ENCODE assay signal across 1 cellular context in the genomic region with DNA sequence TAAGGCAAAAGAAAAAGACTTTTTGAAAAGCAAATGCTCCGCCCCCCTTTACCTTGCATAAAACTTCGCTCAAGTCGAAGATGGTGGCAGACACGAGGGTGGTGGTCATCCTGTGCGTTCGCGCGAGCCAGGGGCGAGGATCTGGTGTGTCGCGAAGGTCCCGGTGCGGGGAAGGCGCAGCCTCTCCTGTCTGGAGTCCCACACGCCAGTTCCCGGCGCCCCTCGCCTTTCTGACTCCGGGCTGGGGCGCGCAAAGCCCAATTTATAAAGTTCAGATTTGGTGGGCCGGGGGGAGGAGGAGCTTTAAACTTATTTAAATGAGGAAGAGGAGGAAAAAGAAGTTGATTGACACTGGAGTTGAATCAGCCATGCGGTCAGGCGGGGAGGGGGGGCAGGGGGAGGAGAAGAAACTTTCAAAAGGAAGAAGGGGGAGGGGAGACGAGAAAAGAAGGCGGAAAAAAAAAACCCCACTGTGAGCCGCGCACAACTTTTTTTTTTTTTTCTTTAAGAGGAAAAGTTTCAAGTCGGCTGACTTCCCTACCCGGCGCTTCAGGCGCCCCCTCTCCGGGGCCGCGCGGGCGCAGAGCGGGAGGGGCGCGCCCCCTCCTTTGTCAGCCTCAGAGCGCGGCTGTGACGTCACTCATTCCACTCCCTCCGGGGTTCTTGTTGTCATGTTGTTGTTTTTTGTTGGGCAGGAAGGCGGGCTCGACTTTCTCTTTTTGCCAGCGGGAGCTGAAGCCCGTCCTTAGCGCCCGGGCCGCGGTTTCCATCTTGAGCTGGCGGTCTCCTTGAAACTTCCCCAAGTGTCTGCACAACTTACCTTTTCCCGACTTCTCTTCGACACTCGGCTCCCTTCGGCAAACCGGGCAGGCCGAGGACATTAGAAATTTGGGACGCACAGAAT.
TF ChIP-seq lines count a peak whose summit lies in the region.

A gene with protein sequence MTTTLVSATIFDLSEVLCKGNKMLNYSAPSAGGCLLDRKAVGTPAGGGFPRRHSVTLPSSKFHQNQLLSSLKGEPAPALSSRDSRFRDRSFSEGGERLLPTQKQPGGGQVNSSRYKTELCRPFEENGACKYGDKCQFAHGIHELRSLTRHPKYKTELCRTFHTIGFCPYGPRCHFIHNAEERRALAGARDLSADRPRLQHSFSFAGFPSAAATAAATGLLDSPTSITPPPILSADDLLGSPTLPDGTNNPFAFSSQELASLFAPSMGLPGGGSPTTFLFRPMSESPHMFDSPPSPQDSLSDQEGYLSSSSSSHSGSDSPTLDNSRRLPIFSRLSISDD (minus strand): TSS at position 238 of the 904 bp plus-strand sequence. CDS start 129 bp downstream, at position 109.

TF ChIP-seq in HepG2, 621 proteins besides CTCF, POLR2A, EP300 and RAD21 (continued from another document and continues in another):
- TF ChIP-seq, protein P1, sequence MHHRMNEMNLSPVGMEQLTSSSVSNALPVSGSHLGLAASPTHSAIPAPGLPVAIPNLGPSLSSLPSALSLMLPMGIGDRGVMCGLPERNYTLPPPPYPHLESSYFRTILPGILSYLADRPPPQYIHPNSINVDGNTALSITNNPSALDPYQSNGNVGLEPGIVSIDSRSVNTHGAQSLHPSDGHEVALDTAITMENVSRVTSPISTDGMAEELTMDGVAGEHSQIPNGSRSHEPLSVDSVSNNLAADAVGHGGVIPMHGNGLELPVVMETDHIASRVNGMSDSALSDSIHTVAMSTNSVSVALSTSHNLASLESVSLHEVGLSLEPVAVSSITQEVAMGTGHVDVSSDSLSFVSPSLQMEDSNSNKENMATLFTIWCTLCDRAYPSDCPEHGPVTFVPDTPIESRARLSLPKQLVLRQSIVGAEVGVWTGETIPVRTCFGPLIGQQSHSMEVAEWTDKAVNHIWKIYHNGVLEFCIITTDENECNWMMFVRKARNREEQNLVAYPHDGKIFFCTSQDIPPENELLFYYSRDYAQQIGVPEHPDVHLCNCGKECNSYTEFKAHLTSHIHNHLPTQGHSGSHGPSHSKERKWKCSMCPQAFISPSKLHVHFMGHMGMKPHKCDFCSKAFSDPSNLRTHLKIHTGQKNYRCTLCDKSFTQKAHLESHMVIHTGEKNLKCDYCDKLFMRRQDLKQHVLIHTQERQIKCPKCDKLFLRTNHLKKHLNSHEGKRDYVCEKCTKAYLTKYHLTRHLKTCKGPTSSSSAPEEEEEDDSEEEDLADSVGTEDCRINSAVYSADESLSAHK (CRISPR knock-in tag; IDR thresholded peaks at IDR 0.05; ENCODE audit: borderline replicate concordance), result 0 out of 2 replicates have a peak, but pooled peaks have one; percentile 39
- TF ChIP-seq, protein P2, sequence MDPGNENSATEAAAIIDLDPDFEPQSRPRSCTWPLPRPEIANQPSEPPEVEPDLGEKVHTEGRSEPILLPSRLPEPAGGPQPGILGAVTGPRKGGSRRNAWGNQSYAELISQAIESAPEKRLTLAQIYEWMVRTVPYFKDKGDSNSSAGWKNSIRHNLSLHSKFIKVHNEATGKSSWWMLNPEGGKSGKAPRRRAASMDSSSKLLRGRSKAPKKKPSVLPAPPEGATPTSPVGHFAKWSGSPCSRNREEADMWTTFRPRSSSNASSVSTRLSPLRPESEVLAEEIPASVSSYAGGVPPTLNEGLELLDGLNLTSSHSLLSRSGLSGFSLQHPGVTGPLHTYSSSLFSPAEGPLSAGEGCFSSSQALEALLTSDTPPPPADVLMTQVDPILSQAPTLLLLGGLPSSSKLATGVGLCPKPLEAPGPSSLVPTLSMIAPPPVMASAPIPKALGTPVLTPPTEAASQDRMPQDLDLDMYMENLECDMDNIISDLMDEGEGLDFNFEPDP (CRISPR knock-in tag; conservative IDR thresholded peaks at IDR 0.05), result no peak
- peak; percentile 39; the same call in 1 of the 2 replicates for TF ChIP-seq NFIC (IDR thresholded peaks at IDR 0.05; ENCODE audit: low read length)
- TF ChIP-seq ZNF605 (CRISPR knock-in tag; IDR thresholded peaks at IDR 0.05), result peak; percentile 58
- no peak for TF ChIP-seq ZNF10 (CRISPR knock-in tag; IDR thresholded peaks at IDR 0.05; ENCODE audit: borderline replicate concordance, low read depth)
- TF ChIP-seq ZNF558 (CRISPR knock-in tag; IDR thresholded peaks at IDR 0.05; ENCODE audit: borderline replicate concordance), result peak; percentile 36; the same call in 1 of the 2 replicates
- peak; percentile 47; the same call in 1 of the 2 replicates for TF ChIP-seq GATAD2A (CRISPR knock-in tag; IDR thresholded peaks at IDR 0.05)
- TF ChIP-seq, protein P3, sequence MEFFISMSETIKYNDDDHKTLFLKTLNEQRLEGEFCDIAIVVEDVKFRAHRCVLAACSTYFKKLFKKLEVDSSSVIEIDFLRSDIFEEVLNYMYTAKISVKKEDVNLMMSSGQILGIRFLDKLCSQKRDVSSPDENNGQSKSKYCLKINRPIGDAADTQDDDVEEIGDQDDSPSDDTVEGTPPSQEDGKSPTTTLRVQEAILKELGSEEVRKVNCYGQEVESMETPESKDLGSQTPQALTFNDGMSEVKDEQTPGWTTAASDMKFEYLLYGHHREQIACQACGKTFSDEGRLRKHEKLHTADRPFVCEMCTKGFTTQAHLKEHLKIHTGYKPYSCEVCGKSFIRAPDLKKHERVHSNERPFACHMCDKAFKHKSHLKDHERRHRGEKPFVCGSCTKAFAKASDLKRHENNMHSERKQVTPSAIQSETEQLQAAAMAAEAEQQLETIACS (CRISPR knock-in tag; IDR thresholded peaks at IDR 0.05), result peak; percentile 37
- peak; percentile 86; the same call in 1 of the 2 replicates for TF ChIP-seq GATA4 (IDR thresholded peaks at IDR 0.05; ENCODE audit: borderline replicate concordance, low read depth)
- peak; percentile 80 for TF ChIP-seq FOXP1 (IDR thresholded peaks at IDR 0.05)
- TF ChIP-seq FOXP1 (CRISPR knock-in tag; IDR thresholded peaks at IDR 0.05), result peak; percentile 91
- TF ChIP-seq RXRB (CRISPR knock-in tag; IDR thresholded peaks at IDR 0.05; ENCODE audit: borderline replicate concordance), result peak; percentile 20
- 0 out of 2 replicates have a peak, but pooled peaks have one; percentile 41 for TF ChIP-seq SMAD9 (CRISPR knock-in tag; IDR thresholded peaks at IDR 0.05)
- 0 out of 4 replicates have a peak, but pooled peaks of 1 of the 2 experiments have one; percentile 26 for TF ChIP-seq KLF16 (CRISPR knock-in tag; IDR thresholded peaks at IDR 0.05)
- TF ChIP-seq ZSCAN20 (CRISPR knock-in tag; IDR thresholded peaks at IDR 0.05; ENCODE audit: borderline replicate concordance), result no peak
- TF ChIP-seq RXRA (CRISPR knock-in tag; IDR thresholded peaks at IDR 0.05), result no peak; the same call in 1 of the 2 replicates
- TF ChIP-seq, protein P4, sequence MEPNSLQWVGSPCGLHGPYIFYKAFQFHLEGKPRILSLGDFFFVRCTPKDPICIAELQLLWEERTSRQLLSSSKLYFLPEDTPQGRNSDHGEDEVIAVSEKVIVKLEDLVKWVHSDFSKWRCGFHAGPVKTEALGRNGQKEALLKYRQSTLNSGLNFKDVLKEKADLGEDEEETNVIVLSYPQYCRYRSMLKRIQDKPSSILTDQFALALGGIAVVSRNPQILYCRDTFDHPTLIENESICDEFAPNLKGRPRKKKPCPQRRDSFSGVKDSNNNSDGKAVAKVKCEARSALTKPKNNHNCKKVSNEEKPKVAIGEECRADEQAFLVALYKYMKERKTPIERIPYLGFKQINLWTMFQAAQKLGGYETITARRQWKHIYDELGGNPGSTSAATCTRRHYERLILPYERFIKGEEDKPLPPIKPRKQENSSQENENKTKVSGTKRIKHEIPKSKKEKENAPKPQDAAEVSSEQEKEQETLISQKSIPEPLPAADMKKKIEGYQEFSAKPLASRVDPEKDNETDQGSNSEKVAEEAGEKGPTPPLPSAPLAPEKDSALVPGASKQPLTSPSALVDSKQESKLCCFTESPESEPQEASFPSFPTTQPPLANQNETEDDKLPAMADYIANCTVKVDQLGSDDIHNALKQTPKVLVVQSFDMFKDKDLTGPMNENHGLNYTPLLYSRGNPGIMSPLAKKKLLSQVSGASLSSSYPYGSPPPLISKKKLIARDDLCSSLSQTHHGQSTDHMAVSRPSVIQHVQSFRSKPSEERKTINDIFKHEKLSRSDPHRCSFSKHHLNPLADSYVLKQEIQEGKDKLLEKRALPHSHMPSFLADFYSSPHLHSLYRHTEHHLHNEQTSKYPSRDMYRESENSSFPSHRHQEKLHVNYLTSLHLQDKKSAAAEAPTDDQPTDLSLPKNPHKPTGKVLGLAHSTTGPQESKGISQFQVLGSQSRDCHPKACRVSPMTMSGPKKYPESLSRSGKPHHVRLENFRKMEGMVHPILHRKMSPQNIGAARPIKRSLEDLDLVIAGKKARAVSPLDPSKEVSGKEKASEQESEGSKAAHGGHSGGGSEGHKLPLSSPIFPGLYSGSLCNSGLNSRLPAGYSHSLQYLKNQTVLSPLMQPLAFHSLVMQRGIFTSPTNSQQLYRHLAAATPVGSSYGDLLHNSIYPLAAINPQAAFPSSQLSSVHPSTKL (CRISPR knock-in tag; IDR thresholded peaks at IDR 0.05), result peak; percentile 21; the same call in 1 of the 2 replicates
- peak; percentile 45 for TF ChIP-seq DMAP1 (CRISPR knock-in tag; IDR thresholded peaks at IDR 0.05)
- TF ChIP-seq BCL6 (CRISPR knock-in tag; IDR thresholded peaks at IDR 0.05), result peak; percentile 32; the same call in 1 of the 2 replicates
- TF ChIP-seq RBM39 (IDR thresholded peaks at IDR 0.05; ENCODE audit: low read depth, low read length, poor library complexity, severe bottlenecking), result peak; percentile 18
- TF ChIP-seq ZFX (CRISPR knock-in tag; IDR thresholded peaks at IDR 0.05; ENCODE audit: low read depth), result peak; percentile 42; the same call in 1 of the 2 replicates
- TF ChIP-seq, protein P5, sequence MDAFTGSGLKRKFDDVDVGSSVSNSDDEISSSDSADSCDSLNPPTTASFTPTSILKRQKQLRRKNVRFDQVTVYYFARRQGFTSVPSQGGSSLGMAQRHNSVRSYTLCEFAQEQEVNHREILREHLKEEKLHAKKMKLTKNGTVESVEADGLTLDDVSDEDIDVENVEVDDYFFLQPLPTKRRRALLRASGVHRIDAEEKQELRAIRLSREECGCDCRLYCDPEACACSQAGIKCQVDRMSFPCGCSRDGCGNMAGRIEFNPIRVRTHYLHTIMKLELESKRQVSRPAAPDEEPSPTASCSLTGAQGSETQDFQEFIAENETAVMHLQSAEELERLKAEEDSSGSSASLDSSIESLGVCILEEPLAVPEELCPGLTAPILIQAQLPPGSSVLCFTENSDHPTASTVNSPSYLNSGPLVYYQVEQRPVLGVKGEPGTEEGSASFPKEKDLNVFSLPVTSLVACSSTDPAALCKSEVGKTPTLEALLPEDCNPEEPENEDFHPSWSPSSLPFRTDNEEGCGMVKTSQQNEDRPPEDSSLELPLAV (CRISPR knock-in tag; conservative IDR thresholded peaks at IDR 0.05; ENCODE audit: low read depth), result no peak
- no peak for TF ChIP-seq SP1 (IDR thresholded peaks at IDR 0.05)
- TF ChIP-seq SP1 (CRISPR knock-in tag; IDR thresholded peaks at IDR 0.05), result peak; percentile 27; the same call in 1 of the 2 replicates
- TF ChIP-seq, protein P6, sequence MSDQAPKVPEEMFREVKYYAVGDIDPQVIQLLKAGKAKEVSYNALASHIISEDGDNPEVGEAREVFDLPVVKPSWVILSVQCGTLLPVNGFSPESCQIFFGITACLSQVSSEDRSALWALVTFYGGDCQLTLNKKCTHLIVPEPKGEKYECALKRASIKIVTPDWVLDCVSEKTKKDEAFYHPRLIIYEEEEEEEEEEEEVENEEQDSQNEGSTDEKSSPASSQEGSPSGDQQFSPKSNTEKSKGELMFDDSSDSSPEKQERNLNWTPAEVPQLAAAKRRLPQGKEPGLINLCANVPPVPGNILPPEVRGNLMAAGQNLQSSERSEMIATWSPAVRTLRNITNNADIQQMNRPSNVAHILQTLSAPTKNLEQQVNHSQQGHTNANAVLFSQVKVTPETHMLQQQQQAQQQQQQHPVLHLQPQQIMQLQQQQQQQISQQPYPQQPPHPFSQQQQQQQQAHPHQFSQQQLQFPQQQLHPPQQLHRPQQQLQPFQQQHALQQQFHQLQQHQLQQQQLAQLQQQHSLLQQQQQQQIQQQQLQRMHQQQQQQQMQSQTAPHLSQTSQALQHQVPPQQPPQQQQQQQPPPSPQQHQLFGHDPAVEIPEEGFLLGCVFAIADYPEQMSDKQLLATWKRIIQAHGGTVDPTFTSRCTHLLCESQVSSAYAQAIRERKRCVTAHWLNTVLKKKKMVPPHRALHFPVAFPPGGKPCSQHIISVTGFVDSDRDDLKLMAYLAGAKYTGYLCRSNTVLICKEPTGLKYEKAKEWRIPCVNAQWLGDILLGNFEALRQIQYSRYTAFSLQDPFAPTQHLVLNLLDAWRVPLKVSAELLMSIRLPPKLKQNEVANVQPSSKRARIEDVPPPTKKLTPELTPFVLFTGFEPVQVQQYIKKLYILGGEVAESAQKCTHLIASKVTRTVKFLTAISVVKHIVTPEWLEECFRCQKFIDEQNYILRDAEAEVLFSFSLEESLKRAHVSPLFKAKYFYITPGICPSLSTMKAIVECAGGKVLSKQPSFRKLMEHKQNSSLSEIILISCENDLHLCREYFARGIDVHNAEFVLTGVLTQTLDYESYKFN (CRISPR knock-in tag; conservative IDR thresholded peaks at IDR 0.05), result peak; percentile 49; the same call in 1 of the 2 replicates
- peak; percentile 57; the same call in 1 of the 2 replicates for TF ChIP-seq ZNF253 (CRISPR knock-in tag; IDR thresholded peaks at IDR 0.05; ENCODE audit: borderline replicate concordance)
- no peak for TF ChIP-seq NFYC (CRISPR knock-in tag; IDR thresholded peaks at IDR 0.05)
- peak; percentile 96 for TF ChIP-seq SRSF1 (optimal IDR thresholded peaks at IDR 0.05; ENCODE audit: low read depth, low read length)
- peak; percentile 72; the same call in 1 of the 2 replicates for TF ChIP-seq FOXK1 (CRISPR knock-in tag; IDR thresholded peaks at IDR 0.05; ENCODE audit: borderline replicate concordance, low read depth)
- peak; percentile 12; the same call in 1 of the 2 replicates for TF ChIP-seq BRD4 (CRISPR knock-in tag; IDR thresholded peaks at IDR 0.05)
- TF ChIP-seq, protein P7, sequence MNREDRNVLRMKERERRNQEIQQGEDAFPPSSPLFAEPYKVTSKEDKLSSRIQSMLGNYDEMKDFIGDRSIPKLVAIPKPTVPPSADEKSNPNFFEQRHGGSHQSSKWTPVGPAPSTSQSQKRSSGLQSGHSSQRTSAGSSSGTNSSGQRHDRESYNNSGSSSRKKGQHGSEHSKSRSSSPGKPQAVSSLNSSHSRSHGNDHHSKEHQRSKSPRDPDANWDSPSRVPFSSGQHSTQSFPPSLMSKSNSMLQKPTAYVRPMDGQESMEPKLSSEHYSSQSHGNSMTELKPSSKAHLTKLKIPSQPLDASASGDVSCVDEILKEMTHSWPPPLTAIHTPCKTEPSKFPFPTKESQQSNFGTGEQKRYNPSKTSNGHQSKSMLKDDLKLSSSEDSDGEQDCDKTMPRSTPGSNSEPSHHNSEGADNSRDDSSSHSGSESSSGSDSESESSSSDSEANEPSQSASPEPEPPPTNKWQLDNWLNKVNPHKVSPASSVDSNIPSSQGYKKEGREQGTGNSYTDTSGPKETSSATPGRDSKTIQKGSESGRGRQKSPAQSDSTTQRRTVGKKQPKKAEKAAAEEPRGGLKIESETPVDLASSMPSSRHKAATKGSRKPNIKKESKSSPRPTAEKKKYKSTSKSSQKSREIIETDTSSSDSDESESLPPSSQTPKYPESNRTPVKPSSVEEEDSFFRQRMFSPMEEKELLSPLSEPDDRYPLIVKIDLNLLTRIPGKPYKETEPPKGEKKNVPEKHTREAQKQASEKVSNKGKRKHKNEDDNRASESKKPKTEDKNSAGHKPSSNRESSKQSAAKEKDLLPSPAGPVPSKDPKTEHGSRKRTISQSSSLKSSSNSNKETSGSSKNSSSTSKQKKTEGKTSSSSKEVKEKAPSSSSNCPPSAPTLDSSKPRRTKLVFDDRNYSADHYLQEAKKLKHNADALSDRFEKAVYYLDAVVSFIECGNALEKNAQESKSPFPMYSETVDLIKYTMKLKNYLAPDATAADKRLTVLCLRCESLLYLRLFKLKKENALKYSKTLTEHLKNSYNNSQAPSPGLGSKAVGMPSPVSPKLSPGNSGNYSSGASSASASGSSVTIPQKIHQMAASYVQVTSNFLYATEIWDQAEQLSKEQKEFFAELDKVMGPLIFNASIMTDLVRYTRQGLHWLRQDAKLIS (CRISPR knock-in tag; IDR thresholded peaks at IDR 0.05), result 0 out of 2 replicates have a peak, but pooled peaks have one; percentile 65
- peak; percentile 57 for TF ChIP-seq ZEB1 (IDR thresholded peaks at IDR 0.05; ENCODE audit: insufficient replicate concordance, low read depth)
- TF ChIP-seq ASH2L (IDR thresholded peaks at IDR 0.05; ENCODE audit: insufficient read length, low read depth, low read length), result peak; percentile 15
